16 cellular contexts compared by ENCODE assay signal in genomic region chr20:50213531-50214106, GRCh38. TPM values are rescaled to one million over a fixed set of nuclear protein-coding genes. Genes with fewer than 3 reads are reported as not detected.
A peak's percentile ranks its signal among the peaks of the same experiment; 100 is the strongest.
DNase-seq lines count a peak whose midpoint lies in the region; ATAC-seq and TF ChIP-seq lines count a peak whose summit lies in the region.
"Had no signal": no experiment of that assay in that cellular context is flagged by ENCODE, and none has a peak within 500 bp of the region (broad histone marks: within the 10 kb centered on the region; RNA-seq: fewer than 3 reads in every experiment).

No MANE protein-coding gene starts in this region.

- no peak for DNase-seq in stimulated activated naive CD8-positive, alpha-beta T cell treated with anti-CD3 and anti-CD28 coated beads, Interleukin-15, amount 100 ng/mL, for 72 hours
- DNase-seq in stimulated activated naive CD8-positive, alpha-beta T cell treated with anti-CD3 and anti-CD28 coated beads, Interleukin-15, Interleukin-2, amounts not matched to agents 100 U/mL and 50 U/mL, for 24 hours = no peak
- peak; percentile 68 for DNase-seq in RPMI7951 (ENCODE audit: low read depth)
- DNase-seq in lower lobe of right lung = peak; percentile 23
- no peak for DNase-seq in CD8-positive, alpha-beta T cell
- DNase-seq in anterior cingulate cortex (lab: John Stamatoyannopoulos, UW) = no peak
- no peak for DNase-seq in NCI-H510A treated with DMSO at 0.1 percent for 48 hours (lab: John Stamatoyannopoulos, UW)
- no peak for DNase-seq in activated CD8-positive, alpha-beta memory T cell treated with anti-CD3 and anti-CD28 coated beads for 24 hours
- DNase-seq: COR-L47, NCI-H1092, NCI-H187, NCI-H446, NCI-H774, Right ventricle myocardium superior had no signal

- intact Hi-C loops in lower lobe of right lung (cut with DNase I) = no loop called here
- intact Hi-C loops in CD8-positive, alpha-beta T cell (cut with DNase I, micrococcal nuclease) = no loop called here

- H3K4me3 Mint-ChIP-seq in stimulated activated naive CD8-positive, alpha-beta T cell treated with anti-CD3 and anti-CD28 coated beads, Interleukin-15, amount 100 ng/mL, for 72 hours = no peak overlapping the region
- H3K4me3 Mint-ChIP-seq in CD8-positive, alpha-beta T cell = no peak overlapping the region

- H3K4me3 ChIP-seq in lower lobe of right lung = no peak overlapping the region
- H3K4me3 ChIP-seq in CD8-positive, alpha-beta T cell (ENCODE audit: low read depth, low read length) = no peak overlapping the region

- H3K27ac Mint-ChIP-seq in stimulated activated naive CD8-positive, alpha-beta T cell treated with anti-CD3 and anti-CD28 coated beads, Interleukin-15, amount 100 ng/mL, for 72 hours = peak overlapping the region; percentile 8 to 28
- H3K27ac Mint-ChIP-seq in CD8-positive, alpha-beta T cell = no peak overlapping the region

- ATAC-seq in stimulated activated naive CD8-positive, alpha-beta T cell treated with anti-CD3 and anti-CD28 coated beads, Interleukin-15, amount 100 ng/mL, for 72 hours = no peak
- ATAC-seq in stimulated activated naive CD8-positive, alpha-beta T cell treated with anti-CD3 and anti-CD28 coated beads, Interleukin-15, Interleukin-2, amounts not matched to agents 100 U/mL and 50 U/mL, for 24 hours = no peak
- ATAC-seq in lower lobe of right lung = no peak
- ATAC-seq in CD8-positive, alpha-beta T cell = no peak
- ATAC-seq: SK-N-SH treated with all-trans-retinoic acid at 6 μM for 48 hours had no signal

- no peaks in the 10 kb centered on the region for H3K36me3 ChIP-seq in lower lobe of right lung
- H3K36me3 ChIP-seq in CD8-positive, alpha-beta T cell (ENCODE audit: insufficient read depth, low read length) = no peaks in the 10 kb centered on the region

- no peak overlapping the region for H3K27ac ChIP-seq in lower lobe of right lung
- H3K27ac ChIP-seq in CD8-positive, alpha-beta T cell (ENCODE audit: low read depth, low read length) = no peak overlapping the region
- H3K27ac ChIP-seq: C4-2B had no signal

- H3K9me3 Mint-ChIP-seq in stimulated activated naive CD8-positive, alpha-beta T cell treated with anti-CD3 and anti-CD28 coated beads, Interleukin-15, amount 100 ng/mL, for 72 hours = no peaks in the 10 kb centered on the region
- H3K9me3 Mint-ChIP-seq in CD8-positive, alpha-beta T cell = no peaks in the 10 kb centered on the region

- H3K27me3 ChIP-seq in lower lobe of right lung (ENCODE audit: low read depth) = no peaks in the 10 kb centered on the region
- no peaks in the 10 kb centered on the region for H3K27me3 ChIP-seq in CD8-positive, alpha-beta T cell (ENCODE audit: insufficient read depth, low read length)

- POLR2A ChIA-PET in CD8-positive, alpha-beta T cell (lab: Charles Lee) = no interaction called here

- no peaks in the 10 kb centered on the region for H3K9me3 ChIP-seq in lower lobe of right lung
- no peaks in the 10 kb centered on the region for H3K9me3 ChIP-seq in CD8-positive, alpha-beta T cell (ENCODE audit: low read length)

- no peak for TF ChIP-seq CTCF in lower lobe of right lung (IDR thresholded peaks at IDR 0.05)
- no peak for TF ChIP-seq CTCF in CD8-positive, alpha-beta T cell (IDR thresholded peaks at IDR 0.05)

- CTCF ChIA-PET in CD8-positive, alpha-beta T cell (lab: Charles Lee) = interaction anchor here (1.0 kb wide), 1 partner anchor 262 kb away, joined by 3 read pairs; no protein-coding TSS in a partner anchor

- H3K4me1 ChIP-seq in lower lobe of right lung = peaks cover 9% of the 10 kb centered on the region
- H3K4me1 ChIP-seq in CD8-positive, alpha-beta T cell (ENCODE audit: insufficient read depth, low read length) = peaks cover 9% of the 10 kb centered on the region

- peaks cover 54% of the 10 kb centered on the region for H3K27me3 Mint-ChIP-seq in stimulated activated naive CD8-positive, alpha-beta T cell treated with anti-CD3 and anti-CD28 coated beads, Interleukin-15, amount 100 ng/mL, for 72 hours
- H3K27me3 Mint-ChIP-seq in CD8-positive, alpha-beta T cell (ENCODE audit: low read depth) = peaks cover 15% of the 10 kb centered on the region

- H3K4me1 Mint-ChIP-seq in stimulated activated naive CD8-positive, alpha-beta T cell treated with anti-CD3 and anti-CD28 coated beads, Interleukin-15, amount 100 ng/mL, for 72 hours = peaks cover 26% of the 10 kb centered on the region
- H3K4me1 Mint-ChIP-seq in CD8-positive, alpha-beta T cell (ENCODE audit: low read depth) = peaks cover 15% of the 10 kb centered on the region

- no peaks in the 10 kb centered on the region for H3K36me3 Mint-ChIP-seq in CD8-positive, alpha-beta T cell

RNA-seq across cellular contexts. Expression of gene CEBPB, which starts 23.0 kb away (rescaled TPM):
- total RNA-seq in RPMI7951 (2014; rRNA removed; shearing (Covaris generic)) = 27.9 and 36.7 TPM in 2 replicates
- 326 TPM for total RNA-seq in lower lobe of right lung
- 10 to 100 TPM; 37.2 to 37.6 TPM for total RNA-seq in CD8-positive, alpha-beta T cell

Comparison
In these comparisons a context has a peak if more than half of its experiments do, and no peak if none do; other contexts are left out.
1. DNase-seq: peak in RPMI7951 (single experiment) and lower lobe of right lung (single experiment); none in stimulated activated naive CD8-positive, alpha-beta T cell treated with anti-CD3 and anti-CD28 coated beads, Interleukin-15, amount 100 ng/mL, for 72 hours (0 of 2), stimulated activated naive CD8-positive, alpha-beta T cell treated with anti-CD3 and anti-CD28 coated beads, Interleukin-15, Interleukin-2, amounts not matched to agents 100 U/mL and 50 U/mL, for 24 hours (single experiment), CD8-positive, alpha-beta T cell (0 of 7), anterior cingulate cortex (0 of 58), NCI-H510A treated with DMSO at 0.1 percent for 48 hours (single experiment) and activated CD8-positive, alpha-beta memory T cell treated with anti-CD3 and anti-CD28 coated beads for 24 hours (single experiment).